25 cellular contexts compared by ENCODE assay signal in the genomic region with DNA sequence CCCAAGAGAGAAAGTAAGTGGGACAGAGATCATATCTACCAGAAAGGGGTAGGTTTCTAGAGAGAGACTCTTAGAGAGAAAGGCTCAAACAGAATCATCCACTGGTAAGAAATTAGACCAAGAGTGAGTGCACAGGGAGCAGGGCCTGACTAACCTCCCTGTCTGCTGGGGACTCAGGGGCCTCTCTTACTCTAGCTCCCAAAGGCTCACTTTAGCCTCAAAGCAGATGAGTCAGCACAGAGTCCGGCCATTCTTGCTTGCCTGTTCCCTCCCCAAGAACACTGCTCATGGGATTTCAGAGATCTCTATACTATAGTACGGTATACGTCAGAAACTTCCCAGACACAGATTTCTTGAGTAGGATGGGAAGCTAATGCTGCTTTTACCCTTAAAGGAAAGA. TPM values are rescaled to one million over a fixed set of nuclear protein-coding genes. Genes with fewer than 3 reads are reported as not detected.
DNase-seq lines count a peak whose midpoint lies in the region; ATAC-seq, FAIRE-seq and TF ChIP-seq lines count a peak whose summit lies in the region.
"Had no signal": no experiment of that assay in that cellular context is flagged by ENCODE, and none has a peak within 500 bp of the region (broad histone marks: within the 10 kb centered on the region; RNA-seq: fewer than 3 reads in every experiment).

No MANE protein-coding gene starts in this region.

- H3K36me3 ChIP-seq in K562 (ENCODE audit: control insufficient read depth, insufficient read depth, low read length): peaks cover 96% of the 10 kb centered on the region
- H3K36me3 ChIP-seq in mesenchymal stem cell (ENCODE audit: control insufficient read depth in 1 of 2, insufficient read depth in 2 of 2, low read depth in 1 of 2, low read length in 2 of 2): peaks cover 22 to 89% of the 10 kb centered on the region in 2 experiments

- WGBS in K562 (ENCODE audit: insufficient coverage, low coverage, missing lambda C conversion rate): 93% methylated on average over 3 of the region's 3 CpGs
- 95% methylated on average over 3 of the region's 3 CpGs for WGBS in mesenchymal stem cell

- no peaks in the 10 kb centered on the region for H3K9me3 Mint-ChIP-seq in activated naive CD8-positive, alpha-beta T cell treated with anti-CD3 and anti-CD28 coated beads, Interleukin-2, amount 10 ng/mL, durations not matched to agents 7 days and 5 days
- no peaks in the 10 kb centered on the region for H3K9me3 Mint-ChIP-seq in activated naive CD8-positive, alpha-beta T cell treated with anti-CD3 and anti-CD28 coated beads, Interleukin-2, amount 50 U/mL, for 24 hours
- H3K9me3 Mint-ChIP-seq: GM23338 had no signal

- H3K9ac ChIP-seq in K562 (ENCODE audit: insufficient read depth in 1 of 2, low read depth in 2 of 2, low read length in 2 of 2) (no peak overlapping the region), mesenchymal stem cell (ENCODE audit: low read length) (no peak overlapping the region)

- no peak overlapping the region for H4K8ac ChIP-seq in mesenchymal stem cell (ENCODE audit: low read length)

- BruUV-seq in K562 (replicated peaks; lab: Mats Ljungman, UMichigan): no TSS peak

- H2AK5ac ChIP-seq in mesenchymal stem cell (ENCODE audit: low read length, severe bottlenecking): no peak overlapping the region

- no peak for TF ChIP-seq RAD21 in K562 (CRISPR knock-in tag; conservative IDR thresholded peaks at IDR 0.05 in 1 of 2, IDR thresholded peaks at IDR 0.05 in 1 of 2)

- no peak for FAIRE-seq in K562 (lab: Jason Lieb, UNC)

- H3K4me1 ChIP-seq in K562 (replicated peaks in 1 of 2; ENCODE audit: control insufficient read depth in 2 of 2, insufficient read depth in 2 of 2, low read length in 2 of 2): no peaks in the 10 kb centered on the region
- no peaks in the 10 kb centered on the region for H3K4me1 ChIP-seq in mesenchymal stem cell (ENCODE audit: control insufficient read depth, insufficient read depth, low read depth, low read length)

- H4K91ac ChIP-seq in mesenchymal stem cell (ENCODE audit: low read length): no peak overlapping the region

- H3K27me3 ChIP-seq in K562 (ENCODE audit: control insufficient read depth in 2 of 2, insufficient read depth in 2 of 2, low read length in 2 of 2): no peaks in the 10 kb centered on the region
- no peaks in the 10 kb centered on the region for H3K27me3 ChIP-seq in mesenchymal stem cell (ENCODE audit: control insufficient read depth in 1 of 2, insufficient read depth in 1 of 2, low read length in 2 of 2)

- TF ChIP-seq CTCF in K562 (IDR thresholded peaks at IDR 0.05 in 2 of 3, conservative IDR thresholded peaks at IDR 0.05 in 1 of 3; ENCODE audit: insufficient read depth in 2 of 3, low read depth in 1 of 3, low read length in 3 of 3): no peak
- TF ChIP-seq CTCF in GM10248 (IDR thresholded peaks at IDR 0.05; ENCODE audit: control extremely low read depth, extremely low read depth, low read depth, missing control alignments): no peak

- H3K27ac ChIP-seq in K562 (ENCODE audit: extremely low read depth, low read depth, low read length) (no peak overlapping the region), mesenchymal stem cell (ENCODE audit: low read length, poor library complexity, severe bottlenecking) (no peak overlapping the region)
- H3K27ac ChIP-seq: 22Rv1, C4-2B, SK-N-MC had no signal

- no peak for ATAC-seq in activated naive CD8-positive, alpha-beta T cell treated with anti-CD3 and anti-CD28 coated beads, Interleukin-2, amount 10 ng/mL, durations not matched to agents 7 days and 5 days (ENCODE audit: low read depth)
- ATAC-seq in activated naive CD8-positive, alpha-beta T cell treated with anti-CD3 and anti-CD28 coated beads, Interleukin-2, amount 50 U/mL, for 24 hours: no peak
- ATAC-seq in K562 (0 out of 3 replicates have a peak, but pooled peaks have one; percentile 23), GM21529 (IDR thresholded peaks at IDR 0.05; ENCODE audit: unreplicated experiment) (no peak), GM21619 (IDR thresholded peaks at IDR 0.05; ENCODE audit: unreplicated experiment) (no peak), GM18907 (IDR thresholded peaks at IDR 0.05; ENCODE audit: unreplicated experiment) (no peak)
- ATAC-seq: GM23338 had no signal

- H2BK12ac ChIP-seq in mesenchymal stem cell (ENCODE audit: low read length in 2 of 2): no peak overlapping the region

- H3K4me1 Mint-ChIP-seq in activated naive CD8-positive, alpha-beta T cell treated with anti-CD3 and anti-CD28 coated beads, Interleukin-2, amount 10 ng/mL, durations not matched to agents 7 days and 5 days: no peaks in the 10 kb centered on the region
- H3K4me1 Mint-ChIP-seq in activated naive CD8-positive, alpha-beta T cell treated with anti-CD3 and anti-CD28 coated beads, Interleukin-2, amount 50 U/mL, for 24 hours: no peaks in the 10 kb centered on the region
- H3K4me1 Mint-ChIP-seq: GM23338 had no signal

- H3K4me3 ChIP-seq in K562: no peak overlapping the region
- H3K4me3 ChIP-seq in mesenchymal stem cell (ENCODE audit: insufficient read depth in 1 of 2, low read depth in 1 of 2, low read length in 2 of 2): peak overlapping the region in 1 of 2 experiments; percentile 16
- H3K4me3 ChIP-seq: GM23338, SK-N-MC had no signal

- H2BK15ac ChIP-seq in mesenchymal stem cell (ENCODE audit: low read depth, poor library complexity, severe bottlenecking): no peak overlapping the region

- H3K79me1 ChIP-seq in mesenchymal stem cell (replicated peaks; ENCODE audit: low read length, poor library complexity, severe bottlenecking): peaks cover 4% of the 10 kb centered on the region

- peaks cover 39% of the 10 kb centered on the region for H3K36me3 Mint-ChIP-seq in activated naive CD8-positive, alpha-beta T cell treated with anti-CD3 and anti-CD28 coated beads, Interleukin-2, amount 10 ng/mL, durations not matched to agents 7 days and 5 days
- H3K36me3 Mint-ChIP-seq in activated naive CD8-positive, alpha-beta T cell treated with anti-CD3 and anti-CD28 coated beads, Interleukin-2, amount 50 U/mL, for 24 hours (ENCODE audit: low read depth): peaks cover 69% of the 10 kb centered on the region

- H4K20me1 ChIP-seq in K562 (replicated peaks; ENCODE audit: control insufficient read depth, insufficient read depth, low read length): no peaks in the 10 kb centered on the region

- no peaks in the 10 kb centered on the region for H3K9me1 ChIP-seq in K562 (ENCODE audit: control insufficient read depth, insufficient read depth, low read length)

- H3K4me2 ChIP-seq in K562 (ENCODE audit: insufficient read depth, low read length) (no peak overlapping the region), mesenchymal stem cell (ENCODE audit: low read length, poor library complexity, severe bottlenecking) (no peak overlapping the region)
- H3K4me2 ChIP-seq: GM23338 had no signal

- intact Hi-C loops in K562 (cut with micrococcal nuclease): no loop called here

- no peak overlapping the region for H3K4me3 Mint-ChIP-seq in activated naive CD8-positive, alpha-beta T cell treated with anti-CD3 and anti-CD28 coated beads, Interleukin-2, amount 10 ng/mL, durations not matched to agents 7 days and 5 days
- H3K4me3 Mint-ChIP-seq in activated naive CD8-positive, alpha-beta T cell treated with anti-CD3 and anti-CD28 coated beads, Interleukin-2, amount 50 U/mL, for 24 hours: no peak overlapping the region
- H3K4me3 Mint-ChIP-seq: GM23338 had no signal

- H3K4ac ChIP-seq in mesenchymal stem cell (ENCODE audit: low read depth in 1 of 2, low read length in 2 of 2): no peak overlapping the region

- no peak for TF ChIP-seq POLR2A in K562 (conservative IDR thresholded peaks at IDR 0.05)

- DNase-seq in activated naive CD8-positive, alpha-beta T cell treated with anti-CD3 and anti-CD28 coated beads, Interleukin-2, amount 10 ng/mL, durations not matched to agents 7 days and 5 days: no peak
- DNase-seq in activated naive CD8-positive, alpha-beta T cell treated with anti-CD3 and anti-CD28 coated beads, Interleukin-2, amount 50 U/mL, for 24 hours: no peak
- no peak for DNase-seq in K562 (ENCODE audit: extremely low read depth in 1 of 4, low spot score in 3 of 4)
- DNase-seq in mesenchymal stem cell: peak; percentile 16
- DNase-seq in GM10248 (ENCODE audit: extremely low spot score): no peak
- DNase-seq: AML-193; DMS79 treated with DMSO at 0.1 percent for 48 hours; GDM1; HCEC 1CT; KG1; NCI-H1417; NCI-H187; NCI-H2107; NCI-H510A; NCI-H748 treated with DMSO at 0.1 percent for 48 hours; NK-92 treated with Interleukin-12 subunit alpha and Interleukin-12 subunit beta, amount 100 ng/mL, for 24 hours; SHP77 had no signal

- H3K14ac ChIP-seq in mesenchymal stem cell (ENCODE audit: low read length in 2 of 2): no peak overlapping the region

- in situ Hi-C loops in K562 (cut with MboI): no loop called here

- peak overlapping the region; percentile 0 for H3K27ac Mint-ChIP-seq in activated naive CD8-positive, alpha-beta T cell treated with anti-CD3 and anti-CD28 coated beads, Interleukin-2, amount 10 ng/mL, durations not matched to agents 7 days and 5 days
- no peak overlapping the region for H3K27ac Mint-ChIP-seq in activated naive CD8-positive, alpha-beta T cell treated with anti-CD3 and anti-CD28 coated beads, Interleukin-2, amount 50 U/mL, for 24 hours
- H3K27ac Mint-ChIP-seq: GM23338 had no signal

- POLR2A ChIA-PET in activated naive CD8-positive, alpha-beta T cell treated with anti-CD3 and anti-CD28 coated beads, Interleukin-2, amount 10 ng/mL, durations not matched to agents 7 days and 5 days (lab: Charles Lee): no interaction called here
- POLR2A ChIA-PET in K562 (lab: Yijun Ruan, JAX) (interaction anchor here (0.9 to 1.5 kb wide), 2 partner anchors 9 to 15 kb away, joined by 3 read pairs; no protein-coding TSS in a partner anchor), GM10248 (lab: Yijun Ruan, JAX) (no interaction called here)

- no peak overlapping the region for H2BK120ac ChIP-seq in mesenchymal stem cell (ENCODE audit: low read depth, low read length)

- H2AFZ ChIP-seq in K562 (ENCODE audit: low read depth, low read length) (no peak overlapping the region), mesenchymal stem cell (ENCODE audit: low read depth, low read length) (no peak overlapping the region)
- H2AFZ ChIP-seq: GM23338 had no signal

- H3K27me3 Mint-ChIP-seq in activated naive CD8-positive, alpha-beta T cell treated with anti-CD3 and anti-CD28 coated beads, Interleukin-2, amount 10 ng/mL, durations not matched to agents 7 days and 5 days: no peaks in the 10 kb centered on the region
- H3K27me3 Mint-ChIP-seq in activated naive CD8-positive, alpha-beta T cell treated with anti-CD3 and anti-CD28 coated beads, Interleukin-2, amount 50 U/mL, for 24 hours: no peaks in the 10 kb centered on the region

- no peak overlapping the region for H2BK5ac ChIP-seq in mesenchymal stem cell (ENCODE audit: low read depth, low read length, poor library complexity, severe bottlenecking)

- no peak overlapping the region for H3K18ac ChIP-seq in mesenchymal stem cell (ENCODE audit: low read depth in 1 of 2, low read length in 2 of 2)

- no peak for TF ChIP-seq EP300 in K562 (IDR thresholded peaks at IDR 0.05; ENCODE audit: low read length)

- no peak overlapping the region for H3K23ac ChIP-seq in mesenchymal stem cell (ENCODE audit: low read length in 2 of 2)

- H3K79me2 ChIP-seq in K562 (ENCODE audit: control insufficient read depth, insufficient read depth, low read length): no peaks in the 10 kb centered on the region

- CTCF ChIA-PET in K562 (lab: Yijun Ruan, JAX; ENCODE audit: low intra/inter-chr PET ratio): interaction anchor here (0.7 kb wide), 1 partner anchor 33 kb away, joined by 3 read pairs; no protein-coding TSS in a partner anchor
- CTCF ChIA-PET in GM10248 (lab: Yijun Ruan, JAX): interaction anchor here (1.1 to 2.0 kb wide), 3 partner anchors 8 to 101 kb away, joined by 3 to 5 read pairs (median 3); no protein-coding TSS in a partner anchor

- H3K9me3 ChIP-seq in K562 (replicated peaks; ENCODE audit: control insufficient read depth, insufficient read depth, low read depth, low read length) (no peaks in the 10 kb centered on the region), mesenchymal stem cell (ENCODE audit: control insufficient read depth, low read length) (no peaks in the 10 kb centered on the region)

RNA-seq across cellular contexts. Expression of gene RBM28, which starts 32.7 kb away (rescaled TPM):
- 10 to 100 TPM; 42.0 to 42.9 TPM for total RNA-seq in activated naive CD8-positive, alpha-beta T cell treated with anti-CD3 and anti-CD28 coated beads, Interleukin-2, amount 10 ng/mL, durations not matched to agents 7 days and 5 days
- 118 and 308 TPM in 2 replicates for total RNA-seq in K562 (2011; cell fraction: chromatin; rRNA removed; ENCODE audit: low replicate concordance)
- total RNA-seq in K562 (2011; cell fraction: nucleolus; rRNA removed): 64.4 and 65.7 TPM in 2 replicates
- 89.0 and 98.2 TPM in 2 replicates for total RNA-seq in K562 (2011; cell fraction: nucleoplasm; rRNA removed)
- total RNA-seq in K562 (2014; rRNA removed) (123 and 127 TPM in 2 replicates), K562 (2014; rRNA removed; fragmentation: Illumina TruSeq; extraction: Trizol) (138 and 165 TPM in 2 replicates), K562 (2015; rRNA removed; fragmentation: Illumina TruSeq; extraction: Trizol) (128 and 141 TPM in 2 replicates), K562 (2021) (146 and 157 TPM in 2 replicates)
- polyA plus RNA-seq in K562 (2011; rRNA removed) (74.9 and 112 TPM in 2 replicates), K562 (2014; fragmentation: Illumina TruSeq; extraction: Trizol) (133 and 148 TPM in 2 replicates), K562 (2014; fragmentation: Nextera tagmentation; extraction: Ambion mirVana) (100 to 1,000 TPM in 1 of 2 experiments, 10 to 100 TPM in 1; 65.8 to 122 TPM), K562 (2014; rRNA removed) (139 and 213 TPM in 2 replicates)
- 24.3 and 28.4 TPM in 2 replicates for polyA plus RNA-seq in K562 (2011; cell fraction: cytosol; rRNA removed)
- 226 and 227 TPM in 2 replicates for polyA plus RNA-seq in K562 (2011; cell fraction: nucleus; rRNA removed)
- 70.1 and 117 TPM in 2 replicates for polyA plus RNA-seq in K562 (2012)
- polyA minus RNA-seq in K562 (2011; rRNA and poly(A)+ RNA removed): 67.2 and 67.5 TPM in 2 replicates
- polyA minus RNA-seq in K562 (2011; cell fraction: cytosol; rRNA and poly(A)+ RNA removed): 37.2 and 38.0 TPM in 2 replicates
- polyA minus RNA-seq in K562 (2011; cell fraction: nucleus; rRNA and poly(A)+ RNA removed): 31.8 and 54.4 TPM in 2 replicates
- 19.5 TPM for polyA plus RNA-seq in mesenchymal stem cell (2013, experiment 1 of 2)
- 17.7 TPM for polyA plus RNA-seq in mesenchymal stem cell (2013, experiment 2 of 2)

RNA-seq across cellular contexts. Expression of gene PRRT4, which starts 50.5 kb away (rescaled TPM):
- total RNA-seq in activated naive CD8-positive, alpha-beta T cell treated with anti-CD3 and anti-CD28 coated beads, Interleukin-2, amount 10 ng/mL, durations not matched to agents 7 days and 5 days: under 1 TPM; 0.28 to 0.30 TPM
- 0.16 TPM in 1 of 2 replicates, not detected in the other for total RNA-seq in K562 (2011; cell fraction: chromatin; rRNA removed; ENCODE audit: low replicate concordance)
- not detected in 2 replicates for total RNA-seq in K562 (2011; cell fraction: nucleolus; rRNA removed)
- total RNA-seq in K562 (2011; cell fraction: nucleoplasm; rRNA removed): not detected in 2 replicates
- total RNA-seq in K562 (2014; rRNA removed) (0.04 TPM in 1 of 2 replicates, not detected in the other), K562 (2014; rRNA removed; fragmentation: Illumina TruSeq; extraction: Trizol) (not detected in 2 replicates), K562 (2015; rRNA removed; fragmentation: Illumina TruSeq; extraction: Trizol) (not detected in 2 replicates), K562 (2021) (not detected in 2 replicates)
- polyA plus RNA-seq in K562 (2011; rRNA removed) (0.09 TPM in 1 of 2 replicates, not detected in the other), K562 (2014; fragmentation: Illumina TruSeq; extraction: Trizol) (not detected in 2 replicates), K562 (2014; fragmentation: Nextera tagmentation; extraction: Ambion mirVana) (not detected), K562 (2014; rRNA removed) (not detected in 2 replicates)
- polyA plus RNA-seq in K562 (2011; cell fraction: cytosol; rRNA removed): 0.09 and 0.19 TPM in 2 replicates
- 0.24 and 0.48 TPM in 2 replicates for polyA plus RNA-seq in K562 (2011; cell fraction: nucleus; rRNA removed)
- not detected in 2 replicates for polyA plus RNA-seq in K562 (2012)
- polyA minus RNA-seq in K562 (2011; rRNA and poly(A)+ RNA removed): not detected in 2 replicates
- not detected in 2 replicates for polyA minus RNA-seq in K562 (2011; cell fraction: cytosol; rRNA and poly(A)+ RNA removed)
- polyA minus RNA-seq in K562 (2011; cell fraction: nucleus; rRNA and poly(A)+ RNA removed): not detected in 2 replicates
- 0.07 TPM for polyA plus RNA-seq in mesenchymal stem cell (2013, experiment 1 of 2)
- 0.11 TPM for polyA plus RNA-seq in mesenchymal stem cell (2013, experiment 2 of 2)
- total RNA-seq: OCI-LY7 had no signal
